In the genomic region with DNA sequence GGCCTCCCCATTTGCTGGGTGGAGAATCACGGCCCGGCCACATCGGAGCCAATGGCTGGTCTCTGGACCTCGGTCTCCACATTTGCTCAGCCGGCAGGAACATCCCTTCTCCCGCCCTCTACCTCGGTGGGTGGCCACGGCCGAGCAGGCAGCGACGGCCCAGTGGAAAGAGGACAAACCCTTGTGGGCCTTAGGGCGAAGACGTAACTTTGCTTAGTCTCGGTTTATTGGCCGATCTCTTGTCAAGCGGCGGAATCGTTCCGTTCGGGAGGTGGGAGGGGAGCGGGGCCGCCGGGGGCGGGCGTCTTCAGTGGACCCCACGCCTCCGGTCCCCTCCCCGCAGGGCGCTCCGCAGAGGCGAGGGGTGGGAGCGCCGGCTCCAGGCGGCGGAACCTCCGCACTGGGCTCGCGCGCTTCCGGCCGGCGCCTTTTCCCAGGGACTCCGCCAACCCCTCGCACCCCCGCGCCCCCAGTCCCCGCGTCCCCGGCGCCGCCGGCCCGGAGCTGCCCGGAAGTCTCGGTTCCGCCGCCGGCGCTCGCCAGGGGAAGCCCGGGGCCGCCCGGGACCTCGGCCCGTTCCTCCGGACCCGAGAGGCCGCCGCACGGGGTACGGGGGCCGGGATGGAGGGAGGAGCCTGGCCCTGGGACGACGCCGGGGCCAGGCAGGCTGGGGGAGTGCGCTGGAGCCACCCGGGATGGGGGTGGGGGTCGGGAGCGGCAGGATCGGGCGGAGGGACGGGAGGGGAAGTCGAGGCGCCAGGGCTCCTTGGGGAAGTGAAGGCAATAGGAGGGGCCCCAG, we compare ENCODE assay signal across 8 cellular contexts. TPM values are rescaled to one million over a fixed set of nuclear protein-coding genes. Genes with fewer than 3 reads are reported as not detected.
DNase-seq lines count a peak whose midpoint lies in the region; TF ChIP-seq lines count a peak whose summit lies in the region.

A gene with protein sequence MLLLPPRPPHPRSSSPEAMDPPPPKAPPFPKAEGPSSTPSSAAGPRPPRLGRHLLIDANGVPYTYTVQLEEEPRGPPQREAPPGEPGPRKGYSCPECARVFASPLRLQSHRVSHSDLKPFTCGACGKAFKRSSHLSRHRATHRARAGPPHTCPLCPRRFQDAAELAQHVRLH (plus strand): TSS at position 426 of the 799 bp plus-strand sequence. CDS start 1,507 bp downstream, outside the sequence.

- DNase-seq in DMS 273 treated with DMSO at 0.1 percent for 48 hours (lab: John Stamatoyannopoulos, UW): peak; percentile 31
- DNase-seq in NOMO-1 treated with DMSO at 0.1 percent for 48 hours (lab: John Stamatoyannopoulos, UW; ENCODE audit: unreplicated experiment): peak; percentile 20
- DNase-seq in activated T-cell treated with anti-CD3 and anti-CD28 coated beads, Interleukin-2, amount 50 U/mL, for 48 hours: peak; percentile 79 to 85
- no peak for DNase-seq in esophagus muscularis mucosa (ENCODE audit: extremely low spot score)
- no peak for DNase-seq in cortex of kidney (lab: John Stamatoyannopoulos, UW)

- POLR2A ChIA-PET in HEK293 (lab: Yijun Ruan, JAX): interaction anchor here (0.6 to 1.0 kb wide), 2 partner anchors 16 to 179 kb away, joined by 3 to 4 read pairs; partner anchors contain the start of gene ISOC2

- TF ChIP-seq EP300 in esophagus muscularis mucosa (IDR thresholded peaks at IDR 0.05): no peak

- H3K4me1 ChIP-seq in HEK293 (ENCODE audit: control insufficient read depth, insufficient read depth, low read length) (peaks cover 28% of the 10 kb centered on the region), esophagus muscularis mucosa (peaks cover 68 to 93% (median 89%) of the 10 kb centered on the region in 4 donors), mucosa of rectum (ENCODE audit: control insufficient read depth in 2 of 2, insufficient read depth in 2 of 2, low read length in 2 of 2) (peaks cover 35 to 49% of the 10 kb centered on the region in 2 donors), stomach smooth muscle (ENCODE audit: control insufficient read depth, insufficient read depth, low read length) (peaks cover 65% of the 10 kb centered on the region)

- intact Hi-C loops in esophagus muscularis mucosa (cut with DNase I): no loop called here

- under 1% methylated on average over 29 of the region's 84 CpGs for WGBS in esophagus muscularis mucosa

- peak within 1 kb of the TSS; percentile 61 for H3K4me3 ChIP-seq in HEK293 (ENCODE audit: low read depth, low read length)
- peak within 1 kb of the TSS; percentile 74 to 91 (median 87) for H3K4me3 ChIP-seq in esophagus muscularis mucosa
- H3K4me3 ChIP-seq in mucosa of rectum (ENCODE audit: low read length in 2 of 2): peak within 1 kb of the TSS; percentile 69 to 86
- H3K4me3 ChIP-seq in stomach smooth muscle (ENCODE audit: low read length in 2 of 2): peak within 1 kb of the TSS; percentile 81 to 93

- H3K9me3 ChIP-seq in HEK293 (ENCODE audit: control insufficient read depth, insufficient read depth, low read depth, low read length) (no peaks in the 10 kb centered on the region), esophagus muscularis mucosa (no peaks in the 10 kb centered on the region), mucosa of rectum (ENCODE audit: control insufficient read depth in 2 of 2, low read length in 2 of 2) (no peaks in the 10 kb centered on the region), stomach smooth muscle (ENCODE audit: control insufficient read depth in 2 of 2, low read length in 2 of 2) (no peaks in the 10 kb centered on the region)

- TF ChIP-seq CTCF in HEK293 (tag by site-specific recombination; IDR thresholded peaks at IDR 0.05): peak; percentile 19; the same call in 1 of the 2 replicates
- no peak for TF ChIP-seq CTCF in esophagus muscularis mucosa (IDR thresholded peaks at IDR 0.05)

- TF ChIP-seq POLR2A in esophagus muscularis mucosa (IDR thresholded peaks at IDR 0.05; ENCODE audit: low read depth): no peak

- CTCF ChIA-PET in HEK293 (lab: Yijun Ruan, JAX): interaction anchor here (1.0 to 1.3 kb wide), 2 partner anchors 13 to 17 kb away, joined by 4 to 8 read pairs; partner anchors contain the start of gene ZNF784

- H3K9ac ChIP-seq in mucosa of rectum (ENCODE audit: low read depth in 1 of 2, low read length in 2 of 2) (peak within 1 kb of the TSS; percentile 50 to 68), stomach smooth muscle (ENCODE audit: low read length in 2 of 2) (peak within 1 kb of the TSS; percentile 79 to 85)

- H3K36me3 ChIP-seq in HEK293 (ENCODE audit: control insufficient read depth in 2 of 2, insufficient read depth in 1 of 2, low read length in 2 of 2) (peaks cover 15 to 26% of the 10 kb centered on the region in 2 experiments; a peak in 2 of 3 replicates), esophagus muscularis mucosa (peaks cover 0 to 26% (median 14%) of the 10 kb centered on the region in 4 donors), mucosa of rectum (ENCODE audit: control insufficient read depth in 2 of 2, insufficient read depth in 2 of 2, low read length in 2 of 2) (peaks cover 3 to 12% of the 10 kb centered on the region in 2 donors), stomach smooth muscle (ENCODE audit: control insufficient read depth in 2 of 2, insufficient read depth in 2 of 2, low read length in 2 of 2) (peaks cover 6 to 8% of the 10 kb centered on the region in 2 donors)

- peak within 1 kb of the TSS; percentile 96 for H3K27ac ChIP-seq in HEK293 (ENCODE audit: extremely low read depth, low read depth, low read length)
- H3K27ac ChIP-seq in esophagus muscularis mucosa (replicated peaks in 1 of 4): peak within 1 kb of the TSS; percentile 94 to 97 (median 94)
- peak within 1 kb of the TSS; percentile 73 to 81 for H3K27ac ChIP-seq in mucosa of rectum (ENCODE audit: low read depth in 2 of 2, low read length in 2 of 2)
- H3K27ac ChIP-seq in stomach smooth muscle (ENCODE audit: low read length): peak within 1 kb of the TSS; percentile 88

- H3K27me3 ChIP-seq in esophagus muscularis mucosa: no peaks in the 10 kb centered on the region
- H3K27me3 ChIP-seq in mucosa of rectum (ENCODE audit: control insufficient read depth in 2 of 2, insufficient read depth in 2 of 2, low read length in 2 of 2): no peaks in the 10 kb centered on the region
- no peaks in the 10 kb centered on the region for H3K27me3 ChIP-seq in stomach smooth muscle (ENCODE audit: control insufficient read depth in 1 of 2, insufficient read depth in 2 of 2, low read length in 2 of 2)

TF ChIP-seq in HEK293, 187 proteins besides CTCF, POLR2A, EP300 and RAD21 (continues in another document):
- TF ChIP-seq KLF10 (tag by site-specific recombination; IDR thresholded peaks at IDR 0.05) (peak; percentile 43; the same call in 1 of the 2 replicates), ATF2 (tag by site-specific recombination; IDR thresholded peaks at IDR 0.05; ENCODE audit: low read depth) (no peak), SP7 (tag by site-specific recombination; IDR thresholded peaks at IDR 0.05) (peak; percentile 49; the same call in 1 of the 2 replicates), ZNF837 (tag by site-specific recombination; IDR thresholded peaks at IDR 0.05) (no peak), ZNF138 (tag by site-specific recombination; IDR thresholded peaks at IDR 0.05; ENCODE audit: borderline replicate concordance) (no peak), SP3 (tag by site-specific recombination; IDR thresholded peaks at IDR 0.05) (peak; percentile 80), ZSCAN4 (tag by site-specific recombination; IDR thresholded peaks at IDR 0.05) (no peak), ZNF501 (tag by site-specific recombination; IDR thresholded peaks at IDR 0.05) (peak; percentile 49; the same call in 1 of the 2 replicates)
- TF ChIP-seq, protein P1, sequence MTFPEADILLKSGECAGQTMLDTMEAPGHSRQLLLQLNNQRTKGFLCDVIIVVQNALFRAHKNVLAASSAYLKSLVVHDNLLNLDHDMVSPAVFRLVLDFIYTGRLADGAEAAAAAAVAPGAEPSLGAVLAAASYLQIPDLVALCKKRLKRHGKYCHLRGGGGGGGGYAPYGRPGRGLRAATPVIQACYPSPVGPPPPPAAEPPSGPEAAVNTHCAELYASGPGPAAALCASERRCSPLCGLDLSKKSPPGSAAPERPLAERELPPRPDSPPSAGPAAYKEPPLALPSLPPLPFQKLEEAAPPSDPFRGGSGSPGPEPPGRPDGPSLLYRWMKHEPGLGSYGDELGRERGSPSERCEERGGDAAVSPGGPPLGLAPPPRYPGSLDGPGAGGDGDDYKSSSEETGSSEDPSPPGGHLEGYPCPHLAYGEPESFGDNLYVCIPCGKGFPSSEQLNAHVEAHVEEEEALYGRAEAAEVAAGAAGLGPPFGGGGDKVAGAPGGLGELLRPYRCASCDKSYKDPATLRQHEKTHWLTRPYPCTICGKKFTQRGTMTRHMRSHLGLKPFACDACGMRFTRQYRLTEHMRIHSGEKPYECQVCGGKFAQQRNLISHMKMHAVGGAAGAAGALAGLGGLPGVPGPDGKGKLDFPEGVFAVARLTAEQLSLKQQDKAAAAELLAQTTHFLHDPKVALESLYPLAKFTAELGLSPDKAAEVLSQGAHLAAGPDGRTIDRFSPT (tag by site-specific recombination; IDR thresholded peaks at IDR 0.05): no peak

RNA-seq across cellular contexts. Expression of the gene that starts here (rescaled TPM):
- total RNA-seq in esophagus muscularis mucosa: 10 to 100 TPM; 38.3 to 66.8 (median 43.1) TPM

Comparison
In these comparisons a context has a peak if more than half of its experiments do, and no peak if none do; other contexts are left out.
1. DNase-seq: peak in DMS 273 treated with DMSO at 0.1 percent for 48 hours (single experiment), NOMO-1 treated with DMSO at 0.1 percent for 48 hours (single experiment) and activated T-cell treated with anti-CD3 and anti-CD28 coated beads, Interleukin-2, amount 50 U/mL, for 48 hours (2 of 2); none in esophagus muscularis mucosa (single experiment) and cortex of kidney (single experiment).
2. Peak in every context shown above with its lines, with median percentiles within 50 percentile points of each other: H3K27ac ChIP-seq and H3K4me3 ChIP-seq.